ENCODE assay signal across 11 cellular contexts in the genomic region with DNA sequence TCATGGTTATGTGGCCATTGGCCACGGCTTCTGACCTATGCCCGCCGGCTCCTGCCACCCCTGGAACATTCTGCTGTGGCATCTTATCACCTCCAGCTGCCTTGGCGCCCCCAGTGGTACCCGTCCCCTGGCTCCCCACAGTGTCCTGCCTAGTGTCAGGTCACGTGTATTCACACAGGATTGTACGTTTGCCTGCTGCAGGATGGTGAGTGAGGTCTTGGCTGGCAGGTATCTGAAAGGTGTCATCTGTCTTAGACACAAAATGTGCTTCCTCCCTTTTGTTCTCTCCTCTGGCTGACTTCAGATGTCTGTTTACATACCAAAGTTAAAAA. TPM values are rescaled to one million over a fixed set of nuclear protein-coding genes. Genes with fewer than 3 reads are reported as not detected.
DNase-seq lines count a peak whose midpoint lies in the region; ATAC-seq, FAIRE-seq and TF ChIP-seq lines count a peak whose summit lies in the region.
"Had no signal": no experiment of that assay in that cellular context is flagged by ENCODE, and none has a peak within 500 bp of the region (broad histone marks: within the 10 kb centered on the region; RNA-seq: fewer than 3 reads in every experiment).

No MANE protein-coding gene starts in this region.

- no peak for ATAC-seq in body of pancreas
- ATAC-seq in HepG2: peak; percentile 27
- no peak for ATAC-seq in GM21737 (IDR thresholded peaks at IDR 0.05; ENCODE audit: unreplicated experiment)
- ATAC-seq in aorta (ENCODE audit: low FRiP score): no peak

- no peak for TF ChIP-seq EP300 in HepG2 (IDR thresholded peaks at IDR 0.05; ENCODE audit: low read depth in 2 of 2, low read length in 2 of 2)
- TF ChIP-seq EP300 in HepG2 (CRISPR knock-in tag; IDR thresholded peaks at IDR 0.05; ENCODE audit: borderline replicate concordance): 0 out of 2 replicates have a peak, but pooled peaks have one; percentile 2

- H3K79me2 ChIP-seq in HepG2 (ENCODE audit: insufficient read depth, low read length): no peaks in the 10 kb centered on the region

- intact Hi-C loops in body of pancreas (cut with DNase I): no loop called here
- intact Hi-C loops in HepG2 (cut with micrococcal nuclease; ENCODE audit: unreplicated experiment): no loop called here
- intact Hi-C loops in aorta (cut with DNase I): no loop called here

- no peak for FAIRE-seq in HepG2 (lab: Jason Lieb, UNC)
- FAIRE-seq: colon had no signal

- peak overlapping the region in 3 of 4 donors; percentile 19 to 85 (median 21) for H3K27ac ChIP-seq in body of pancreas
- H3K27ac ChIP-seq in HepG2 (ENCODE audit: extremely low read length, insufficient read depth, low read length): peak overlapping the region; percentile 89
- peak overlapping the region; percentile 61 for H3K27ac ChIP-seq in thymus (ENCODE audit: low read depth)
- no peak overlapping the region for H3K27ac ChIP-seq in aorta (ENCODE audit: low read depth in 1 of 2, low read length in 2 of 2)
- H3K27ac ChIP-seq: BLaER1 had no signal

- no peak overlapping the region for H2AFZ ChIP-seq in HepG2 (ENCODE audit: low read length)

- H3K4me1 ChIP-seq in body of pancreas: no peaks in the 10 kb centered on the region
- H3K4me1 ChIP-seq in HepG2 (ENCODE audit: insufficient read depth, low read length): peaks cover 7% of the 10 kb centered on the region
- no peaks in the 10 kb centered on the region for H3K4me1 ChIP-seq in thymus (ENCODE audit: control insufficient read depth, insufficient read depth, low read length)
- no peaks in the 10 kb centered on the region for H3K4me1 ChIP-seq in aorta (ENCODE audit: control insufficient read depth in 1 of 2, insufficient read depth in 2 of 2, low read length in 2 of 2)
- H3K4me1 ChIP-seq: BLaER1 had no signal

- peak overlapping the region; percentile 99 for H3K27ac Mint-ChIP-seq in activated T-cell treated with anti-CD3 and anti-CD28 coated beads, Interleukin-2, amount 50 U/mL, for 24 hours

- no peak for DNase-seq in activated T-cell treated with anti-CD3 and anti-CD28 coated beads, Interleukin-2, amount 50 U/mL, for 24 hours
- no peak for DNase-seq in activated T-cell treated with anti-CD3 and anti-CD28 coated beads, Interleukin-2, amount 50 U/mL, for 48 hours
- DNase-seq in body of pancreas (no peak), HepG2 (ENCODE audit: low spot score) (no peak), NCI-H82 (lab: John Stamatoyannopoulos, UW) (no peak), aorta (no peak)

- H3K36me3 Mint-ChIP-seq in activated T-cell treated with anti-CD3 and anti-CD28 coated beads, Interleukin-2, amount 50 U/mL, for 24 hours (ENCODE audit: low read depth): peaks cover 89% of the 10 kb centered on the region

- no peak for TF ChIP-seq RAD21 in HepG2 (CRISPR knock-in tag; IDR thresholded peaks at IDR 0.05)

- no TSS peak for BruUV-seq in HepG2 (replicated peaks; lab: Mats Ljungman, UMichigan)

- H3K27me3 Mint-ChIP-seq in activated T-cell treated with anti-CD3 and anti-CD28 coated beads, Interleukin-2, amount 50 U/mL, for 24 hours: peaks cover 14% of the 10 kb centered on the region

- WGBS in body of pancreas, 2 donors: 89 to 93% methylated on average over 6 to 7 of the region's 7 CpGs
- WGBS in HepG2 (ENCODE audit: low lambda C conversion rate): 98% methylated on average over 7 of the region's 7 CpGs
- WGBS in thymus: 90% methylated on average over 7 of the region's 7 CpGs
- 91% methylated on average over 7 of the region's 7 CpGs for WGBS in aorta, 2 donors

- POLR2A ChIA-PET in HepG2 (lab: Yijun Ruan, JAX): interaction anchor here (1.3 to 1.9 kb wide), 2 partner anchors 22 to 73 kb away, joined by 5 to 6 read pairs; no protein-coding TSS in a partner anchor

- H3K9me3 ChIP-seq in body of pancreas (no peaks in the 10 kb centered on the region), HepG2 (ENCODE audit: low read length) (no peaks in the 10 kb centered on the region), thymus (ENCODE audit: control insufficient read depth) (no peaks in the 10 kb centered on the region), aorta (ENCODE audit: control insufficient read depth, low read length) (no peaks in the 10 kb centered on the region)

- H3K9me3 Mint-ChIP-seq in activated T-cell treated with anti-CD3 and anti-CD28 coated beads, Interleukin-2, amount 50 U/mL, for 24 hours: peaks cover 21% of the 10 kb centered on the region

- H3K9ac ChIP-seq in HepG2 (ENCODE audit: insufficient read depth, low read depth, low read length): peak overlapping the region; percentile 14; the same call in 1 of the 2 replicates
- H3K9ac ChIP-seq: BLaER1 had no signal

- H3K36me3 ChIP-seq in body of pancreas (replicated peaks in 1 of 2; ENCODE audit: insufficient read depth in 1 of 2, low read depth in 2 of 2) (peaks cover 0 to 9% of the 10 kb centered on the region in 2 donors), HepG2 (replicated peaks in 1 of 2; ENCODE audit: control insufficient read depth in 1 of 2, insufficient read depth in 2 of 2, low read length in 2 of 2) (peaks cover 14 to 52% of the 10 kb centered on the region in 2 experiments), thymus (ENCODE audit: control insufficient read depth, insufficient read depth) (peaks cover 63% of the 10 kb centered on the region), aorta (ENCODE audit: control insufficient read depth in 1 of 2, insufficient read depth in 2 of 2, low read length in 1 of 2) (no peaks in the 10 kb centered on the region)

- TF ChIP-seq CTCF in body of pancreas (IDR thresholded peaks at IDR 0.05) (no peak), HepG2 (CRISPR knock-in tag; IDR thresholded peaks at IDR 0.05) (no peak)

- peak overlapping the region; percentile 71 for H3K4me3 Mint-ChIP-seq in activated T-cell treated with anti-CD3 and anti-CD28 coated beads, Interleukin-2, amount 50 U/mL, for 24 hours

- TF ChIP-seq POLR2A in body of pancreas (IDR thresholded peaks at IDR 0.05): no peak
- no peak for TF ChIP-seq POLR2A in HepG2 (IDR thresholded peaks at IDR 0.05; ENCODE audit: insufficient read depth in 1 of 2, low read depth in 2 of 2, low read length in 2 of 2)

- H3K4me3 ChIP-seq in body of pancreas: no peak overlapping the region
- no peak overlapping the region for H3K4me3 ChIP-seq in HepG2 (replicated peaks in 1 of 3; ENCODE audit: insufficient read depth in 1 of 3, low read depth in 2 of 3, low read length in 3 of 3)
- no peak overlapping the region for H3K4me3 ChIP-seq in thymus (ENCODE audit: low read length)
- no peak overlapping the region for H3K4me3 ChIP-seq in aorta (ENCODE audit: low read length in 2 of 2)
- H3K4me3 ChIP-seq: BLaER1, lung had no signal

- H3K4me2 ChIP-seq in HepG2 (ENCODE audit: low read depth, low read length): no peak overlapping the region
- H3K4me2 ChIP-seq: BLaER1 had no signal

- CTCF ChIA-PET in HepG2 (lab: Yijun Ruan, JAX; ENCODE audit: low intra/inter-chr PET ratio, low total read pairs): no interaction called here

- in situ Hi-C loops in HepG2 (cut with HindIII; ENCODE audit: extremely low pct_ligation_motif_present, low pct_unique_long_range_greater_than_20kb): no loop called here

- H3K4me1 Mint-ChIP-seq in activated T-cell treated with anti-CD3 and anti-CD28 coated beads, Interleukin-2, amount 50 U/mL, for 24 hours (ENCODE audit: low read depth): peaks cover 19% of the 10 kb centered on the region

- H3K27me3 ChIP-seq in body of pancreas (no peaks in the 10 kb centered on the region), HepG2 (ENCODE audit: control insufficient read depth in 1 of 2, insufficient read depth in 2 of 2, low read length in 2 of 2) (no peaks in the 10 kb centered on the region), thymus (ENCODE audit: control insufficient read depth, insufficient read depth) (no peaks in the 10 kb centered on the region), aorta (ENCODE audit: control insufficient read depth in 1 of 2, insufficient read depth in 2 of 2, low read length in 1 of 2) (no peaks in the 10 kb centered on the region)
- H3K27me3 ChIP-seq: BLaER1 had no signal

- peaks cover 12% of the 10 kb centered on the region; the same call in 1 of the 2 replicates for H4K20me1 ChIP-seq in HepG2 (ENCODE audit: insufficient read depth, low read length)

RNA-seq across cellular contexts. Expression of a gene that starts 24.9 kb away (rescaled TPM):
- total RNA-seq in body of pancreas: 10 to 100 TPM; 10.9 to 14.8 TPM
- 13.0 and 17.0 TPM in 2 replicates for total RNA-seq in HepG2 (2016; rRNA removed; fragmentation: Illumina TruSeq; extraction: Trizol)
- 18.8 and 21.7 TPM in 2 replicates for total RNA-seq in HepG2 (2016; cell fraction: cytosol; rRNA removed; fragmentation: Illumina TruSeq; extraction: Trizol; ENCODE audit: low read depth)
- total RNA-seq in HepG2 (2016; cell fraction: insoluble cytoplasmic fraction; rRNA removed; fragmentation: Illumina TruSeq; extraction: Trizol): 11.4 and 16.1 TPM in 2 replicates
- 40.2 and 47.3 TPM in 2 replicates for total RNA-seq in HepG2 (2016; cell fraction: membrane; rRNA removed; fragmentation: Illumina TruSeq; extraction: Trizol)
- total RNA-seq in HepG2 (2016; cell fraction: nucleus; rRNA removed; fragmentation: Illumina TruSeq; extraction: Trizol): 7.6 and 10.0 TPM in 2 replicates
- polyA plus RNA-seq in HepG2 (2011; rRNA removed): 40.4 and 51.0 TPM in 2 replicates
- 44.2 and 56.2 TPM in 2 replicates for polyA plus RNA-seq in HepG2 (2011; cell fraction: cytosol; rRNA removed)
- 31.7 and 32.2 TPM in 2 replicates for polyA plus RNA-seq in HepG2 (2011; cell fraction: nucleus; rRNA removed)
- 16.4 and 30.0 TPM in 2 replicates for polyA plus RNA-seq in HepG2 (2012)
- 60.8 and 72.2 TPM in 2 replicates for polyA plus RNA-seq in HepG2 (2016; cell fraction: cytosol; fragmentation: Illumina TruSeq; extraction: Trizol; ENCODE audit: low read depth)
- polyA plus RNA-seq in HepG2 (2016; cell fraction: insoluble cytoplasmic fraction; fragmentation: Illumina TruSeq; extraction: Trizol; ENCODE audit: low read depth): 33.1 and 40.9 TPM in 2 replicates
- 102 TPM in 2 replicates for polyA plus RNA-seq in HepG2 (2016; cell fraction: membrane; fragmentation: Illumina TruSeq; extraction: Trizol; ENCODE audit: low read depth)
- 31.0 and 33.1 TPM in 2 replicates for polyA plus RNA-seq in HepG2 (2016; cell fraction: nucleus; fragmentation: Illumina TruSeq; extraction: Trizol; ENCODE audit: insufficient read depth, low read depth)
- 5.9 and 53.2 TPM in 2 replicates for polyA minus RNA-seq in HepG2 (2011; rRNA and poly(A)+ RNA removed; ENCODE audit: low replicate concordance)
- polyA minus RNA-seq in HepG2 (2011; cell fraction: cytosol; rRNA and poly(A)+ RNA removed): 23.0 and 26.9 TPM in 2 replicates
- 9.8 and 13.2 TPM in 2 replicates for polyA minus RNA-seq in HepG2 (2011; cell fraction: nucleus; rRNA and poly(A)+ RNA removed)
- 1.9 TPM for polyA plus RNA-seq in thymus
- 1 to 10 TPM; 1.1 to 3.5 TPM for total RNA-seq in aorta
- 1 to 10 TPM; 3.0 to 3.2 TPM for polyA plus RNA-seq in aorta

RNA-seq across cellular contexts. Expression of a gene that starts 45.8 kb away (rescaled TPM):
- total RNA-seq in body of pancreas (10 to 100 TPM; 51.6 to 80.8 TPM), HepG2 (2016; rRNA removed; fragmentation: Illumina TruSeq; extraction: Trizol) (98.5 and 107 TPM in 2 replicates), aorta (10 to 100 TPM; 55.0 to 69.3 TPM)
- total RNA-seq in HepG2 (2016; cell fraction: cytosol; rRNA removed; fragmentation: Illumina TruSeq; extraction: Trizol; ENCODE audit: low read depth): 134 and 176 TPM in 2 replicates
- total RNA-seq in HepG2 (2016; cell fraction: insoluble cytoplasmic fraction; rRNA removed; fragmentation: Illumina TruSeq; extraction: Trizol): 103 and 113 TPM in 2 replicates
- 127 and 160 TPM in 2 replicates for total RNA-seq in HepG2 (2016; cell fraction: membrane; rRNA removed; fragmentation: Illumina TruSeq; extraction: Trizol)
- total RNA-seq in HepG2 (2016; cell fraction: nucleus; rRNA removed; fragmentation: Illumina TruSeq; extraction: Trizol): 48.8 and 61.5 TPM in 2 replicates
- polyA plus RNA-seq in HepG2 (2011; rRNA removed) (98.2 and 108 TPM in 2 replicates), thymus (37.8 TPM), aorta (10 to 100 TPM; 53.6 to 78.0 TPM)
- polyA plus RNA-seq in HepG2 (2011; cell fraction: cytosol; rRNA removed): 100 and 138 TPM in 2 replicates
- 490 and 545 TPM in 2 replicates for polyA plus RNA-seq in HepG2 (2011; cell fraction: nucleus; rRNA removed)
- 37.2 and 56.0 TPM in 2 replicates for polyA plus RNA-seq in HepG2 (2012)
- polyA plus RNA-seq in HepG2 (2016; cell fraction: cytosol; fragmentation: Illumina TruSeq; extraction: Trizol; ENCODE audit: low read depth): 170 and 205 TPM in 2 replicates
- 116 and 132 TPM in 2 replicates for polyA plus RNA-seq in HepG2 (2016; cell fraction: insoluble cytoplasmic fraction; fragmentation: Illumina TruSeq; extraction: Trizol; ENCODE audit: low read depth)
- polyA plus RNA-seq in HepG2 (2016; cell fraction: membrane; fragmentation: Illumina TruSeq; extraction: Trizol; ENCODE audit: low read depth): 126 and 153 TPM in 2 replicates
- polyA plus RNA-seq in HepG2 (2016; cell fraction: nucleus; fragmentation: Illumina TruSeq; extraction: Trizol; ENCODE audit: insufficient read depth, low read depth): 123 and 136 TPM in 2 replicates
- 22.3 and 116 TPM in 2 replicates for polyA minus RNA-seq in HepG2 (2011; rRNA and poly(A)+ RNA removed; ENCODE audit: low replicate concordance)
- polyA minus RNA-seq in HepG2 (2011; cell fraction: cytosol; rRNA and poly(A)+ RNA removed): 31.8 and 36.4 TPM in 2 replicates
- polyA minus RNA-seq in HepG2 (2011; cell fraction: nucleus; rRNA and poly(A)+ RNA removed): 46.0 and 51.1 TPM in 2 replicates

Comparison
In these comparisons a context has a peak if more than half of its experiments do, and no peak if none do; other contexts are left out.
1. H3K27ac ChIP-seq: peak in body of pancreas (3 of 4), HepG2 (single experiment) and thymus (single experiment); none in aorta (0 of 2).